Comparison of ENCODE assay signal across 17 cellular contexts in genomic region chr4:98363431-98363830, GRCh38.
DNase-seq lines count a peak whose midpoint lies in the region; ATAC-seq, FAIRE-seq and TF ChIP-seq lines count a peak whose summit lies in the region.
"Had no signal": no experiment of that assay in that cellular context is flagged by ENCODE, and none has a peak within 500 bp of the region (broad histone marks: within the 10 kb centered on the region; RNA-seq: fewer than 3 reads in every experiment).

No MANE protein-coding gene starts in this region.

- dilution Hi-C loops in mammary epithelial cell (cut with HindIII; ENCODE audit: low sequenced_read_pairs): no loop called here

- FAIRE-seq in small intestine (lab: Jason Lieb, UNC): no peak
- FAIRE-seq: A204.1, GM12878, GM18507, HTR-8/SVneo had no signal

- H3K4me1 ChIP-seq in mammary epithelial cell (ENCODE audit: insufficient read depth, low read length) (peaks cover 9% of the 10 kb centered on the region), small intestine (ENCODE audit: control insufficient read depth in 2 of 2, insufficient read depth in 1 of 2, low read depth in 1 of 2, low read length in 1 of 2) (no peaks in the 10 kb centered on the region)

- CTCF ChIA-PET in mammary epithelial cell (lab: Charles Lee; ENCODE audit: low non-redundant PET): no interaction called here

- no peak overlapping the region for H2AFZ ChIP-seq in mammary epithelial cell (ENCODE audit: low read depth, low read length)

- H3K4me3 ChIP-seq in mammary epithelial cell (replicated peaks in 1 of 3; ENCODE audit: insufficient read depth in 1 of 3, low read depth in 2 of 3, low read length in 3 of 3) (no peak overlapping the region), fibroblast of pulmonary artery (replicated peaks; ENCODE audit: low read depth, low read length) (no peak overlapping the region), small intestine (ENCODE audit: low read depth in 1 of 2, low read length in 2 of 2) (no peak overlapping the region)
- H3K4me3 ChIP-seq: GM12878 had no signal

- no peaks in the 10 kb centered on the region for H3K9me3 ChIP-seq in mammary epithelial cell (replicated peaks; ENCODE audit: insufficient read depth, low read length)
- no peaks in the 10 kb centered on the region for H3K9me3 ChIP-seq in small intestine (ENCODE audit: control insufficient read depth, low read depth)

- H3K36me3 ChIP-seq in mammary epithelial cell (ENCODE audit: insufficient read depth, low read length): peaks cover 5% of the 10 kb centered on the region
- peaks cover 0 to 5% of the 10 kb centered on the region in 2 donors for H3K36me3 ChIP-seq in small intestine (ENCODE audit: control insufficient read depth in 2 of 2, insufficient read depth in 2 of 2, low read length in 2 of 2)

- H3K27me3 Mint-ChIP-seq in progenitor cell of endocrine pancreas: no peaks in the 10 kb centered on the region
- no peaks in the 10 kb centered on the region for H3K27me3 Mint-ChIP-seq in stimulated activated naive B cell treated with anti-CD40 and anti-IgM and Interleukin-4, amounts not matched to agents 10 μg/mL and 1 μg/mL and 100 μg/mL, for 72 hours
- H3K27me3 Mint-ChIP-seq: B cell; CD4-positive, alpha-beta memory T cell had no signal

- DNase-seq in NCI-H226 (peak; percentile 1), mammary epithelial cell (peak; percentile 49), fibroblast of pulmonary artery (ENCODE audit: low read depth) (peak; percentile 39), progenitor cell of endocrine pancreas (ENCODE audit: low spot score, unreplicated experiment) (no peak), small intestine (no peak), RKO (ENCODE audit: low spot score) (no peak)
- DNase-seq in stimulated activated naive B cell treated with anti-CD40 and anti-IgM and Interleukin-4, amounts not matched to agents 10 μg/mL and 1 μg/mL and 100 μg/mL, for 72 hours: no peak
- DNase-seq: CD4-positive, alpha-beta memory T cell; DMS79; HCEC 1CT; HFFc6 had no signal

- peaks cover 16% of the 10 kb centered on the region for H3K9me3 Mint-ChIP-seq in progenitor cell of endocrine pancreas (ENCODE audit: low read depth)
- H3K9me3 Mint-ChIP-seq in stimulated activated naive B cell treated with anti-CD40 and anti-IgM and Interleukin-4, amounts not matched to agents 10 μg/mL and 1 μg/mL and 100 μg/mL, for 72 hours: peaks cover 13 to 14% of the 10 kb centered on the region in 2 donors

- H3K4me3 Mint-ChIP-seq in progenitor cell of endocrine pancreas (ENCODE audit: low read depth): no peak overlapping the region
- H3K4me3 Mint-ChIP-seq in stimulated activated naive B cell treated with anti-CD40 and anti-IgM and Interleukin-4, amounts not matched to agents 10 μg/mL and 1 μg/mL and 100 μg/mL, for 72 hours: no peak overlapping the region
- H3K4me3 Mint-ChIP-seq: B cell, HFFc6 had no signal

- no peak overlapping the region for H3K9ac ChIP-seq in mammary epithelial cell (ENCODE audit: insufficient read depth, low read length)

- TF ChIP-seq CTCF in mammary epithelial cell (conservative IDR thresholded peaks at IDR 0.05 in 1 of 2, IDR thresholded peaks at IDR 0.05 in 1 of 2; ENCODE audit: extremely low read depth in 1 of 2, insufficient read depth in 1 of 2, low read depth in 1 of 2, low read length in 2 of 2) (no peak), fibroblast of pulmonary artery (IDR thresholded peaks at IDR 0.05; ENCODE audit: low read length, missing control alignments) (no peak), progenitor cell of endocrine pancreas (IDR thresholded peaks at IDR 0.05; ENCODE audit: unreplicated experiment) (no peak)

- BruUV-seq in mammary epithelial cell (replicated peaks; lab: Mats Ljungman, UMichigan): no TSS peak

- H3K27ac ChIP-seq in mammary epithelial cell (ENCODE audit: insufficient read depth, low read depth, low read length) (peak overlapping the region; percentile 4), small intestine (ENCODE audit: low read depth in 1 of 2, low read length in 1 of 2) (no peak overlapping the region)
- H3K27ac ChIP-seq: C4-2B had no signal

- H3K4me1 Mint-ChIP-seq in progenitor cell of endocrine pancreas (ENCODE audit: low read depth): no peaks in the 10 kb centered on the region
- peaks cover 2 to 10% of the 10 kb centered on the region in 2 donors for H3K4me1 Mint-ChIP-seq in stimulated activated naive B cell treated with anti-CD40 and anti-IgM and Interleukin-4, amounts not matched to agents 10 μg/mL and 1 μg/mL and 100 μg/mL, for 72 hours

- H3K27me3 ChIP-seq in mammary epithelial cell (ENCODE audit: insufficient read depth, low read length): no peaks in the 10 kb centered on the region
- no peaks in the 10 kb centered on the region for H3K27me3 ChIP-seq in small intestine (ENCODE audit: control insufficient read depth in 2 of 2, insufficient read depth in 2 of 2, low read length in 2 of 2)

- H3K79me2 ChIP-seq in mammary epithelial cell (ENCODE audit: insufficient read depth, low read length): peaks cover 40% of the 10 kb centered on the region

- in situ Hi-C loops in mammary epithelial cell (cut with MboI; ENCODE audit: low sequenced_read_pairs in 2 of 2): no loop called here

- H3K27ac Mint-ChIP-seq in progenitor cell of endocrine pancreas: peak overlapping the region; percentile 1
- no peak overlapping the region for H3K27ac Mint-ChIP-seq in stimulated activated naive B cell treated with anti-CD40 and anti-IgM and Interleukin-4, amounts not matched to agents 10 μg/mL and 1 μg/mL and 100 μg/mL, for 72 hours
- H3K27ac Mint-ChIP-seq: B cell; CD4-positive, alpha-beta memory T cell; HFFc6 had no signal

- H3K4me2 ChIP-seq in mammary epithelial cell (ENCODE audit: insufficient read depth, low read depth, low read length): no peak overlapping the region

- H3K36me3 Mint-ChIP-seq in progenitor cell of endocrine pancreas (ENCODE audit: insufficient read depth): peaks cover 24% of the 10 kb centered on the region
- H3K36me3 Mint-ChIP-seq in stimulated activated naive B cell treated with anti-CD40 and anti-IgM and Interleukin-4, amounts not matched to agents 10 μg/mL and 1 μg/mL and 100 μg/mL, for 72 hours: peaks cover 36 to 57% of the 10 kb centered on the region in 2 donors

- intact Hi-C loops in mammary epithelial cell (cut with micrococcal nuclease): no loop called here

- H4K20me1 ChIP-seq in mammary epithelial cell (ENCODE audit: insufficient read depth, low read length): no peaks in the 10 kb centered on the region

- ATAC-seq in stimulated activated naive B cell treated with anti-CD40 and anti-IgM and Interleukin-4, amounts not matched to agents 10 μg/mL and 1 μg/mL and 100 μg/mL, for 72 hours (replicated peaks): no peak
- ATAC-seq: GM12878 had no signal

Comparison
In these comparisons a context has a peak if more than half of its experiments do, and no peak if none do; other contexts are left out.
1. DNase-seq: peak in NCI-H226 (single experiment), mammary epithelial cell (single experiment) and fibroblast of pulmonary artery (single experiment); none in progenitor cell of endocrine pancreas (single experiment), small intestine (single experiment), stimulated activated naive B cell treated with anti-CD40 and anti-IgM and Interleukin-4, amounts not matched to agents 10 μg/mL and 1 μg/mL and 100 μg/mL, for 72 hours (single experiment) and RKO (single experiment).